In genomic region chrX:110241816-110242215, GRCh38 we compare ENCODE assay signal across 18 cellular contexts.
DNase-seq lines count a peak whose midpoint lies in the region; ATAC-seq, FAIRE-seq and TF ChIP-seq lines count a peak whose summit lies in the region.
"Had no signal": no experiment of that assay in that cellular context is flagged by ENCODE, and none has a peak within 500 bp of the region (broad histone marks: within the 10 kb centered on the region; RNA-seq: fewer than 3 reads in every experiment).

No MANE protein-coding gene starts in this region.

- dilution Hi-C loops in keratinocyte (cut with MboI; ENCODE audit: extremely low pct_ligation_motif_present, low sequenced_read_pairs): no loop called here

- H3K27me3 ChIP-seq in heart left ventricle: no peaks in the 10 kb centered on the region
- H3K27me3 ChIP-seq in right atrium auricular region: no peaks in the 10 kb centered on the region
- no peaks in the 10 kb centered on the region for H3K27me3 ChIP-seq in bronchial epithelial cell (ENCODE audit: control insufficient read depth, insufficient read depth, low read length)
- H3K27me3 ChIP-seq in keratinocyte (ENCODE audit: control insufficient read depth, extremely low read depth, insufficient read depth, low read length): no peaks in the 10 kb centered on the region
- no peaks in the 10 kb centered on the region for H3K27me3 ChIP-seq in upper lobe of right lung
- H3K27me3 ChIP-seq in aorta (ENCODE audit: control insufficient read depth in 1 of 2, insufficient read depth in 2 of 2, low read length in 1 of 2): no peaks in the 10 kb centered on the region
- H3K27me3 ChIP-seq: ascending aorta, vagina had no signal

- no peak for FAIRE-seq in bronchial epithelial cell (lab: Jason Lieb, UNC)
- FAIRE-seq in keratinocyte (lab: Jason Lieb, UNC): peak; percentile 26
- FAIRE-seq: A549, kidney had no signal

- intact Hi-C loops in heart left ventricle (cut with DNase I) (no loop called here), upper lobe of right lung (cut with DNase I) (no loop called here), aorta (cut with DNase I) (no loop called here)

- no peak for TF ChIP-seq CTCF in heart left ventricle (IDR thresholded peaks at IDR 0.05)
- no peak for TF ChIP-seq CTCF in right atrium auricular region (IDR thresholded peaks at IDR 0.05)
- TF ChIP-seq CTCF in bronchial epithelial cell (IDR thresholded peaks at IDR 0.05; ENCODE audit: insufficient read depth, low read length, severe bottlenecking): no peak
- TF ChIP-seq CTCF in keratinocyte (optimal IDR thresholded peaks at IDR 0.05 in 1 of 3, IDR thresholded peaks at IDR 0.05 in 1 of 3, conservative IDR thresholded peaks at IDR 0.05 in 1 of 3; ENCODE audit: extremely low read depth in 1 of 3, insufficient read depth in 2 of 3, low read length in 3 of 3): no peak
- no peak for TF ChIP-seq CTCF in upper lobe of right lung (IDR thresholded peaks at IDR 0.05)

- 58 to 91% (median 83%) methylated on average over 1 of the region's 1 CpG for WGBS in heart left ventricle, 4 donors
- WGBS in aorta, 2 donors: 67 to 97% methylated on average over 1 of the region's 1 CpG

- peak in 4 of 5 donors; percentile 15 to 43 (median 27) for DNase-seq in heart left ventricle
- no peak for DNase-seq in right atrium auricular region (ENCODE audit: low spot score)
- peak; percentile 63 for DNase-seq in bronchial epithelial cell (ENCODE audit: low read depth)
- DNase-seq in keratinocyte (ENCODE audit: low read depth, low spot score): no peak
- DNase-seq in upper lobe of right lung: no peak
- no peak for DNase-seq in activated CD4-positive, alpha-beta T cell treated with anti-CD3 and anti-CD28 coated beads for 48 hours
- DNase-seq in NCI-H345 (lab: John Stamatoyannopoulos, UW): no peak
- DNase-seq in aorta: no peak
- DNase-seq: activated CD8-positive, alpha-beta T cell treated with anti-CD3 and anti-CD28 coated beads for 36 hours; COR-L47; effector memory CD8-positive, alpha-beta T cell; kidney; naive B cell; stimulated activated naive B cell treated with anti-CD40 and anti-IgM and Interleukin-4, amounts not matched to agents 10 μg/mL and 1 μg/mL and 100 μg/mL, for 72 hours had no signal

- no peaks in the 10 kb centered on the region for H3K9me1 ChIP-seq in keratinocyte (ENCODE audit: control insufficient read depth, extremely low read depth, insufficient read depth, low read length)

- H3K4me3 ChIP-seq in heart left ventricle (no peak overlapping the region), right atrium auricular region (no peak overlapping the region), bronchial epithelial cell (ENCODE audit: low read depth, low read length) (no peak overlapping the region), keratinocyte (ENCODE audit: control insufficient read depth in 2 of 3, extremely low read depth in 1 of 3, insufficient read depth in 2 of 3, low read depth in 1 of 3, low read length in 3 of 3) (peak overlapping the region in 1 of 3 experiments; percentile 14), upper lobe of right lung (no peak overlapping the region), aorta (ENCODE audit: low read length in 2 of 2) (no peak overlapping the region)
- H3K4me3 ChIP-seq: A549, ascending aorta, skin epidermis, vagina had no signal

- H2AFZ ChIP-seq in keratinocyte (ENCODE audit: control insufficient read depth, low read length): no peak overlapping the region

- H3K36me3 ChIP-seq in heart left ventricle (no peaks in the 10 kb centered on the region), right atrium auricular region (no peaks in the 10 kb centered on the region), bronchial epithelial cell (ENCODE audit: control insufficient read depth, insufficient read depth, low read length) (no peaks in the 10 kb centered on the region), keratinocyte (ENCODE audit: control insufficient read depth in 2 of 2, extremely low read depth in 1 of 2, insufficient read depth in 2 of 2, low read length in 2 of 2) (no peaks in the 10 kb centered on the region), upper lobe of right lung (no peaks in the 10 kb centered on the region), aorta (ENCODE audit: control insufficient read depth in 1 of 2, insufficient read depth in 2 of 2, low read length in 1 of 2) (no peaks in the 10 kb centered on the region)
- H3K36me3 ChIP-seq: ascending aorta, vagina had no signal

- peak overlapping the region; percentile 75 for H3K4me2 ChIP-seq in keratinocyte (ENCODE audit: control insufficient read depth, extremely low read depth, insufficient read depth, low read depth, low read length)
- H3K4me2 ChIP-seq: A549 had no signal

- no peak overlapping the region for H3K27ac ChIP-seq in heart left ventricle
- H3K27ac ChIP-seq in right atrium auricular region: no peak overlapping the region
- H3K27ac ChIP-seq in keratinocyte (ENCODE audit: control insufficient read depth, insufficient read depth, low read length): peak overlapping the region; percentile 78
- no peak overlapping the region for H3K27ac ChIP-seq in upper lobe of right lung
- H3K27ac ChIP-seq in aorta (ENCODE audit: low read depth in 1 of 2, low read length in 2 of 2): no peak overlapping the region
- H3K27ac ChIP-seq: A549, ascending aorta, skin epidermis, vagina had no signal

- peak overlapping the region; percentile 60 for H3K9ac ChIP-seq in keratinocyte (ENCODE audit: control insufficient read depth, extremely low read depth, insufficient read depth, low read length)

- no peak for TF ChIP-seq POLR2A in heart left ventricle (IDR thresholded peaks at IDR 0.05)

- ATAC-seq in heart left ventricle (peak in 3 of 4 donors; percentile 68 to 77 (median 73)), upper lobe of right lung (peak; percentile 74), aorta (ENCODE audit: low FRiP score) (no peak)
- ATAC-seq: A549; activated CD8-positive, alpha-beta T cell treated with anti-CD3 and anti-CD28 coated beads for 36 hours; effector memory CD8-positive, alpha-beta T cell; stimulated activated naive B cell treated with anti-CD40 and anti-IgM and Interleukin-4, amounts not matched to agents 10 μg/mL and 1 μg/mL and 100 μg/mL, for 72 hours had no signal

- H3K9me3 ChIP-seq in heart left ventricle (no peaks in the 10 kb centered on the region), right atrium auricular region (no peaks in the 10 kb centered on the region), keratinocyte (ENCODE audit: control insufficient read depth, low read depth, low read length) (no peaks in the 10 kb centered on the region), upper lobe of right lung (no peaks in the 10 kb centered on the region), aorta (ENCODE audit: control insufficient read depth, low read length) (no peaks in the 10 kb centered on the region)
- H3K9me3 ChIP-seq: A549, vagina had no signal

- H3K79me2 ChIP-seq in keratinocyte (ENCODE audit: control insufficient read depth, insufficient read depth, low read length): peaks cover 9% of the 10 kb centered on the region

- H3K4me1 ChIP-seq in heart left ventricle: peaks cover 0 to 4% (median 0%) of the 10 kb centered on the region in 12 donors
- H3K4me1 ChIP-seq in right atrium auricular region: no peaks in the 10 kb centered on the region
- peaks cover 26% of the 10 kb centered on the region for H3K4me1 ChIP-seq in keratinocyte (ENCODE audit: control insufficient read depth, extremely low read depth, insufficient read depth, low read length)
- H3K4me1 ChIP-seq in upper lobe of right lung: no peaks in the 10 kb centered on the region
- no peaks in the 10 kb centered on the region for H3K4me1 ChIP-seq in aorta (ENCODE audit: control insufficient read depth in 1 of 2, insufficient read depth in 2 of 2, low read length in 2 of 2)
- H3K4me1 ChIP-seq: ascending aorta, vagina had no signal

- H4K20me1 ChIP-seq in keratinocyte (ENCODE audit: control insufficient read depth, extremely low read depth, insufficient read depth, low read length): no peaks in the 10 kb centered on the region

Comparison
In these comparisons a context has a peak if more than half of its experiments do, and no peak if none do; other contexts are left out.
1. DNase-seq: peak in heart left ventricle (4 of 5) and bronchial epithelial cell (single experiment); none in right atrium auricular region (single experiment), keratinocyte (single experiment), upper lobe of right lung (single experiment), activated CD4-positive, alpha-beta T cell treated with anti-CD3 and anti-CD28 coated beads for 48 hours (single experiment), NCI-H345 (single experiment) and aorta (0 of 2).